ENCODE assay signal across 26 cellular contexts in the genomic region with DNA sequence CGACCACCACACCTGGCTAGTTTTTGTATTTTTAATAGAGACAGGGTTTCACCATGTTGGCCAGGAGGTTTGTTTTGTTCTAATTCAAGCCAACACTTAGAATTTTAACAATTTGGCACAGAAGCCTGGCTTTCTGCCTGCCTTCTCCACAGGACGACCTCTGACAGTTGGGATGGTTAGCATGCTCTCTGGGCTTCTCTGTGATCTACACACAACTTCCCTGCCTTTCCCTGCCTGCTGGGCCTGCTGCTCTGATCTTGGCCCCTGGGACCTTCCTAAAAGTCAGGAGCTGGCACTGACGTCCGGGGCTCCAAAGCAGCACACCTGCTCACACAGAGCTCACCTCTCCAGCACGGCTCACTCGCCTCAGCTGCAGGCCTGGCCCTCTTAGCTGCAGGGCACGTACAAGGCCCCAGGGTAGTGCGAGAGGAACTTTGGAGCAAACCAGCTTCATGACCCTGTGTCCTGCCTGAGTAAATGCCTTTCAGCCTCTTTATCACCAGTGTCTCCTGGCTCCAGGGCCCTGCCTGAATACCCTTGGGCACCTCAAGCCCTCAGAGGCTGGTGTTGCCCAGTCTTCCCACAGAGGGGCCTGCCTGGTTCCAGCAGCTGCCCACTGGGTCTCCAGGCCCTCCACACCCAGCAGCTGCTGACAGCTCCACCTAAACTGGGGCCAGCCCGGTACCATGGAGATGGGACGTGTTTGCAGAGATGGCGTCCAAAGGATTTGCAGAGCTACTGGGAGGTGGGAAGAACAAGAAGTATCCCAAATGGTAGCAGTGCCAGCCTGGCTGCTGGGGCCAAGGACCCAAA.
DNase-seq lines count a peak whose midpoint lies in the region; ATAC-seq and TF ChIP-seq lines count a peak whose summit lies in the region.
"Had no signal": no experiment of that assay in that cellular context is flagged by ENCODE, and none has a peak within 500 bp of the region (broad histone marks: within the 10 kb centered on the region; RNA-seq: fewer than 3 reads in every experiment).

No MANE protein-coding gene starts in this region.

- POLR2A ChIA-PET in naive thymus-derived CD4-positive, alpha-beta T cell (lab: Charles Lee) = no interaction called here

- H3K4me3 ChIP-seq in astrocyte of the cerebellum (ENCODE audit: low read depth, low read length) (no peak overlapping the region), left ventricle myocardium inferior (no peak overlapping the region), upper lobe of right lung (no peak overlapping the region)
- no peak overlapping the region for H3K4me3 ChIP-seq in naive thymus-derived CD4-positive, alpha-beta T cell (ENCODE audit: low read length)
- H3K4me3 ChIP-seq: SK-N-MC, thoracic aorta had no signal

- H3K36me3 Mint-ChIP-seq in naive thymus-derived CD4-positive, alpha-beta T cell = no peaks in the 10 kb centered on the region
- H3K36me3 Mint-ChIP-seq: CD8-positive, alpha-beta T cell had no signal

- intact Hi-C loops in Right ventricle myocardium inferior (cut with DNase I) (no loop called here), cardiac septum (cut with DNase I) (no loop called here), left ventricle myocardium inferior (cut with micrococcal nuclease) (no loop called here), upper lobe of right lung (cut with DNase I) (no loop called here)
- intact Hi-C loops in naive thymus-derived CD4-positive, alpha-beta T cell (cut with micrococcal nuclease) = no loop called here

- H3K9me3 ChIP-seq in left ventricle myocardium inferior (replicated peaks) (no peaks in the 10 kb centered on the region), upper lobe of right lung (no peaks in the 10 kb centered on the region)
- H3K9me3 ChIP-seq in naive thymus-derived CD4-positive, alpha-beta T cell (ENCODE audit: control insufficient read depth in 2 of 3, low read length in 3 of 3) = no peaks in the 10 kb centered on the region
- H3K9me3 ChIP-seq: thoracic aorta had no signal

- H3K27me3 ChIP-seq in left ventricle myocardium inferior (ENCODE audit: low read depth) (no peaks in the 10 kb centered on the region), upper lobe of right lung (no peaks in the 10 kb centered on the region)
- H3K27me3 ChIP-seq in naive thymus-derived CD4-positive, alpha-beta T cell (ENCODE audit: control insufficient read depth in 2 of 2, insufficient read depth in 2 of 2, low read length in 2 of 2) = no peaks in the 10 kb centered on the region

- in situ Hi-C loops in astrocyte of the cerebellum (cut with HindIII; ENCODE audit: low sequenced_read_pairs) = no loop called here

- TF ChIP-seq CTCF in astrocyte of the cerebellum (IDR thresholded peaks at IDR 0.05; ENCODE audit: low read depth, low read length, missing control alignments) = no peak
- no peak for TF ChIP-seq CTCF in left ventricle myocardium inferior (IDR thresholded peaks at IDR 0.05; ENCODE audit: borderline replicate concordance)
- TF ChIP-seq CTCF in upper lobe of right lung (IDR thresholded peaks at IDR 0.05) = no peak

- peaks cover 0 to 3% (median 0%) of the 10 kb centered on the region in 11 donors for H3K9me3 Mint-ChIP-seq in naive thymus-derived CD4-positive, alpha-beta T cell
- H3K9me3 Mint-ChIP-seq: activated T-cell treated with anti-CD3 and anti-CD28 coated beads, Interleukin-2, amount 50 U/mL, for 24 hours; CD8-positive, alpha-beta T cell; T-helper 1 cell treated with Interleukin-12 subunit alpha and Interleukin-12 subunit beta and Interleukin-4 antibody, amounts not matched to agents 30 μg/mL and 1 μg/mL, for 36 hours had no signal

- H3K27ac Mint-ChIP-seq in naive thymus-derived CD4-positive, alpha-beta T cell = no peak overlapping the region
- H3K27ac Mint-ChIP-seq: activated T-cell treated with anti-CD3 and anti-CD28 coated beads, Interleukin-2, amount 50 U/mL, for 24 hours; B cell; CD8-positive, alpha-beta T cell; progenitor cell of endocrine pancreas; stimulated activated naive CD8-positive, alpha-beta T cell treated with anti-CD3 and anti-CD28 coated beads, Interleukin-15, Interleukin-2, amounts not matched to agents 100 ng/mL and 50 ng/mL, for 24 hours; T-helper 1 cell treated with Interleukin-12 subunit alpha and Interleukin-12 subunit beta and Interleukin-4 antibody, amounts not matched to agents 30 μg/mL and 1 μg/mL, for 36 hours had no signal

- DNase-seq in Right ventricle myocardium inferior (ENCODE audit: missing footprints) = no peak
- DNase-seq in cardiac septum (ENCODE audit: low spot score) = no peak
- DNase-seq in astrocyte of the cerebellum (ENCODE audit: low read depth) = peak; percentile 35
- DNase-seq in left ventricle myocardium inferior = no peak
- DNase-seq in upper lobe of right lung = peak; percentile 53
- DNase-seq in NCI-H510A (lab: John Stamatoyannopoulos, UW) = no peak
- no peak for DNase-seq in naive thymus-derived CD4-positive, alpha-beta T cell
- no peak for DNase-seq in iPS-NIHi11 (ENCODE audit: low spot score)
- DNase-seq: activated CD4-positive, alpha-beta T cell treated with anti-CD3 and anti-CD28 coated beads for 1 hour; activated gamma-delta T cell; activated T-cell treated with anti-CD3 and anti-CD28 coated beads, Interleukin-2, amount 50 U/mL, for 24 hours; CD8-positive, alpha-beta T cell; DMS 273 treated with DMSO at 0.1 percent for 48 hours; effector CD4-positive, alpha-beta T cell; GDM1; kidney glomerular epithelial cell; NCI-H1048; NCI-H1694 treated with DMSO at 0.1 percent for 48 hours; NCI-H748 treated with DMSO at 0.1 percent for 48 hours had no signal

- H3K36me3 ChIP-seq in left ventricle myocardium inferior = no peaks in the 10 kb centered on the region
- no peaks in the 10 kb centered on the region for H3K36me3 ChIP-seq in upper lobe of right lung
- no peaks in the 10 kb centered on the region for H3K36me3 ChIP-seq in naive thymus-derived CD4-positive, alpha-beta T cell (ENCODE audit: control insufficient read depth in 2 of 3, insufficient read depth in 3 of 3, low read length in 3 of 3)
- H3K36me3 ChIP-seq: thoracic aorta had no signal

- H3K27ac ChIP-seq in left ventricle myocardium inferior (replicated peaks) (peak overlapping the region; percentile 46), upper lobe of right lung (no peak overlapping the region)
- H3K27ac ChIP-seq in naive thymus-derived CD4-positive, alpha-beta T cell (ENCODE audit: low read depth, low read length) = no peak overlapping the region
- H3K27ac ChIP-seq: epithelial cell of prostate, SK-N-MC, thoracic aorta had no signal

- H3K4me1 Mint-ChIP-seq in naive thymus-derived CD4-positive, alpha-beta T cell = peaks cover 8 to 30% (median 9%) of the 10 kb centered on the region in 7 donors

- no peak overlapping the region for H3K4me3 Mint-ChIP-seq in naive thymus-derived CD4-positive, alpha-beta T cell
- H3K4me3 Mint-ChIP-seq: activated T-cell treated with anti-CD3 and anti-CD28 coated beads, Interleukin-2, amount 50 U/mL, for 24 hours; B cell; CD8-positive, alpha-beta T cell; stimulated activated naive CD8-positive, alpha-beta T cell treated with anti-CD3 and anti-CD28 coated beads, Interleukin-15, Interleukin-2, amounts not matched to agents 100 ng/mL and 50 ng/mL, for 24 hours; T-helper 1 cell treated with Interleukin-12 subunit alpha and Interleukin-12 subunit beta and Interleukin-4 antibody, amounts not matched to agents 30 μg/mL and 1 μg/mL, for 36 hours had no signal

- peaks cover 26% of the 10 kb centered on the region for H3K4me1 ChIP-seq in left ventricle myocardium inferior
- peaks cover 10% of the 10 kb centered on the region for H3K4me1 ChIP-seq in upper lobe of right lung
- peaks cover 0 to 2% of the 10 kb centered on the region in 2 donors for H3K4me1 ChIP-seq in naive thymus-derived CD4-positive, alpha-beta T cell (ENCODE audit: control insufficient read depth in 2 of 2, insufficient read depth in 2 of 2, low read length in 2 of 2)

- H3K27me3 Mint-ChIP-seq in naive thymus-derived CD4-positive, alpha-beta T cell = peaks cover 0 to 17% (median 8%) of the 10 kb centered on the region in 5 donors

- ATAC-seq in Right ventricle myocardium inferior (peak; percentile 65), upper lobe of right lung (no peak)
- no peak for ATAC-seq in naive thymus-derived CD4-positive, alpha-beta T cell
- ATAC-seq: CD8-positive, alpha-beta T cell had no signal

- CTCF ChIA-PET in naive thymus-derived CD4-positive, alpha-beta T cell (lab: Charles Lee) = no interaction called here

Comparison
In these comparisons a context has a peak if more than half of its experiments do, and no peak if none do; other contexts are left out.
1. DNase-seq: peak in astrocyte of the cerebellum (single experiment) and upper lobe of right lung (single experiment); none in Right ventricle myocardium inferior (single experiment), cardiac septum (single experiment), left ventricle myocardium inferior (single experiment), NCI-H510A (single experiment), naive thymus-derived CD4-positive, alpha-beta T cell (0 of 9) and iPS-NIHi11 (single experiment).